ENCODE assay signal across 10 cellular contexts in genomic region chr3:169667710-169668080, GRCh38. TPM values are rescaled to one million over a fixed set of nuclear protein-coding genes. Genes with fewer than 3 reads are reported as not detected.
DNase-seq lines count a peak whose midpoint lies in the region; ATAC-seq and TF ChIP-seq lines count a peak whose summit lies in the region.
"Had no signal": no experiment of that assay in that cellular context is flagged by ENCODE, and none has a peak within 500 bp of the region (broad histone marks: within the 10 kb centered on the region; RNA-seq: fewer than 3 reads in every experiment).

No MANE protein-coding gene starts in this region.

- peaks cover 34% of the 10 kb centered on the region for H3K27me3 Mint-ChIP-seq in glutamatergic neuron (ENCODE audit: unreplicated experiment)

- no peaks in the 10 kb centered on the region for H4K20me1 ChIP-seq in Karpas-422 (ENCODE audit: insufficient read depth, low read depth, low read length)

- H3K36me3 ChIP-seq in SJCRH30: no peaks in the 10 kb centered on the region
- no peaks in the 10 kb centered on the region for H3K36me3 ChIP-seq in Karpas-422 (ENCODE audit: insufficient read depth, low read length)
- H3K36me3 ChIP-seq: tibial nerve had no signal

- DNase-seq in GM13977 (ENCODE audit: low spot score): peak; percentile 33
- no peak for DNase-seq in SJCRH30
- DNase-seq in glutamatergic neuron: no peak
- peak; percentile 11 for DNase-seq in renal cortical epithelial cell (ENCODE audit: low read depth)
- no peak for DNase-seq in Karpas-422
- DNase-seq: activated CD8-positive, alpha-beta memory T cell treated with anti-CD3 and anti-CD28 coated beads for 24 hours; DND-41 had no signal

- peaks cover 14% of the 10 kb centered on the region for H3K4me1 Mint-ChIP-seq in glutamatergic neuron (ENCODE audit: low read depth, unreplicated experiment)

- H3K79me2 ChIP-seq in Karpas-422 (ENCODE audit: low read length): no peaks in the 10 kb centered on the region

- no peak overlapping the region for H3K27ac ChIP-seq in SJCRH30
- no peak overlapping the region for H3K27ac ChIP-seq in Karpas-422 (ENCODE audit: low read length)

- no peaks in the 10 kb centered on the region for H3K9me3 ChIP-seq in SJCRH30 (replicated peaks)
- no peaks in the 10 kb centered on the region for H3K9me3 ChIP-seq in Karpas-422 (ENCODE audit: low read length)

- no peak overlapping the region for H3K9ac ChIP-seq in Karpas-422 (ENCODE audit: low read length)

- peak overlapping the region; percentile 72 for H3K4me3 Mint-ChIP-seq in glutamatergic neuron (ENCODE audit: unreplicated experiment)

- no peak overlapping the region for H3K4me2 ChIP-seq in Karpas-422 (ENCODE audit: low read depth, low read length, poor library complexity, severe bottlenecking)

- ATAC-seq in GM21367 (IDR thresholded peaks at IDR 0.05; ENCODE audit: unreplicated experiment) (no peak), HG03457 (IDR thresholded peaks at IDR 0.05; ENCODE audit: unreplicated experiment) (no peak)

- peak overlapping the region; percentile 59 for H3K4me3 ChIP-seq in SJCRH30
- no peak overlapping the region for H3K4me3 ChIP-seq in Karpas-422 (ENCODE audit: low read length)

- H3K9me3 Mint-ChIP-seq in glutamatergic neuron (ENCODE audit: unreplicated experiment): peaks cover 15% of the 10 kb centered on the region

- no peaks in the 10 kb centered on the region for H3K27me3 ChIP-seq in SJCRH30
- H3K27me3 ChIP-seq in Karpas-422 (ENCODE audit: low read length): no peaks in the 10 kb centered on the region

- H3K27ac Mint-ChIP-seq in glutamatergic neuron (ENCODE audit: unreplicated experiment): no peak overlapping the region

- in situ Hi-C loops in GM13977 (cut with MboI; ENCODE audit: low pct_unique_long_range_greater_than_20kb, low sequenced_read_pairs, unreplicated experiment): loop anchor here (10.0 kb wide), 1 partner anchor 533 kb away; no protein-coding TSS in a partner anchor

- H3K36me3 Mint-ChIP-seq in glutamatergic neuron (ENCODE audit: unreplicated experiment): no peaks in the 10 kb centered on the region

- H3K4me1 ChIP-seq in SJCRH30: no peaks in the 10 kb centered on the region
- H3K4me1 ChIP-seq in Karpas-422 (ENCODE audit: low read length): peaks cover 6% of the 10 kb centered on the region

- TF ChIP-seq CTCF in GM13977 (IDR thresholded peaks at IDR 0.05; ENCODE audit: extremely low read depth, insufficient read depth, missing control alignments): no peak
- TF ChIP-seq CTCF in glutamatergic neuron (IDR thresholded peaks at IDR 0.05; ENCODE audit: partially characterized antibody, unreplicated experiment): no peak

- no peaks in the 10 kb centered on the region for H3K9me2 ChIP-seq in Karpas-422 (replicated peaks; ENCODE audit: insufficient read depth, low read length)

- no peak overlapping the region for H2AFZ ChIP-seq in Karpas-422 (ENCODE audit: low read length)

RNA-seq across cellular contexts. Expression of gene MECOM, which starts 4.2 kb away (rescaled TPM):
- total RNA-seq in SJCRH30 (2014; rRNA removed; shearing (Covaris generic)): 19.7 and 20.8 TPM in 2 replicates
- total RNA-seq in glutamatergic neuron (ENCODE audit: unreplicated experiment) (not detected), renal cortical epithelial cell (23.1 and 142 TPM in 2 replicates)
- not detected in 2 replicates for total RNA-seq in Karpas-422 (2014; rRNA removed; shearing (Covaris generic); ENCODE audit: low replicate concordance)

Comparison
In these comparisons a context has a peak if more than half of its experiments do, and no peak if none do; other contexts are left out.
1. DNase-seq: peak in GM13977 (single experiment) and renal cortical epithelial cell (single experiment); none in SJCRH30 (0 of 2), glutamatergic neuron (single experiment) and Karpas-422 (single experiment).
2. RNA of gene MECOM, which starts 4.2 kb away (total RNA-seq): 23.1 to 142 TPM in renal cortical epithelial cell and 19.7 to 20.8 TPM in SJCRH30; not detected in glutamatergic neuron (single experiment) and not detected in Karpas-422; every median in the first group is over 10 times any median in the second.